1 cellular context compared by ENCODE assay signal in genomic region chr13:101868585-101869469, GRCh38.
TF ChIP-seq lines count a peak whose summit lies in the region.

No MANE protein-coding gene starts in this region.

TF ChIP-seq in HepG2, 621 proteins besides CTCF, POLR2A, EP300 and RAD21 (continued from another document):
- TF ChIP-seq, protein P1, sequence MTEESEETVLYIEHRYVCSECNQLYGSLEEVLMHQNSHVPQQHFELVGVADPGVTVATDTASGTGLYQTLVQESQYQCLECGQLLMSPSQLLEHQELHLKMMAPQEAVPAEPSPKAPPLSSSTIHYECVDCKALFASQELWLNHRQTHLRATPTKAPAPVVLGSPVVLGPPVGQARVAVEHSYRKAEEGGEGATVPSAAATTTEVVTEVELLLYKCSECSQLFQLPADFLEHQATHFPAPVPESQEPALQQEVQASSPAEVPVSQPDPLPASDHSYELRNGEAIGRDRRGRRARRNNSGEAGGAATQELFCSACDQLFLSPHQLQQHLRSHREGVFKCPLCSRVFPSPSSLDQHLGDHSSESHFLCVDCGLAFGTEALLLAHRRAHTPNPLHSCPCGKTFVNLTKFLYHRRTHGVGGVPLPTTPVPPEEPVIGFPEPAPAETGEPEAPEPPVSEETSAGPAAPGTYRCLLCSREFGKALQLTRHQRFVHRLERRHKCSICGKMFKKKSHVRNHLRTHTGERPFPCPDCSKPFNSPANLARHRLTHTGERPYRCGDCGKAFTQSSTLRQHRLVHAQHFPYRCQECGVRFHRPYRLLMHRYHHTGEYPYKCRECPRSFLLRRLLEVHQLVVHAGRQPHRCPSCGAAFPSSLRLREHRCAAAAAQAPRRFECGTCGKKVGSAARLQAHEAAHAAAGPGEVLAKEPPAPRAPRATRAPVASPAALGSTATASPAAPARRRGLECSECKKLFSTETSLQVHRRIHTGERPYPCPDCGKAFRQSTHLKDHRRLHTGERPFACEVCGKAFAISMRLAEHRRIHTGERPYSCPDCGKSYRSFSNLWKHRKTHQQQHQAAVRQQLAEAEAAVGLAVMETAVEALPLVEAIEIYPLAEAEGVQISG (CRISPR knock-in tag; IDR thresholded peaks at IDR 0.05) = no peak
- TF ChIP-seq SETDB1 (CRISPR knock-in tag; IDR thresholded peaks at IDR 0.05; ENCODE audit: borderline replicate concordance) (no peak), RFX3 (CRISPR knock-in tag; IDR thresholded peaks at IDR 0.05) (no peak), MAF1 (CRISPR knock-in tag; IDR thresholded peaks at IDR 0.05; ENCODE audit: borderline replicate concordance) (no peak), ZNF674 (CRISPR knock-in tag; IDR thresholded peaks at IDR 0.05; ENCODE audit: low read depth) (no peak), CREB1 (IDR thresholded peaks at IDR 0.05) (no peak), CREB1 (CRISPR knock-in tag; IDR thresholded peaks at IDR 0.05) (no peak)
